In the genomic region with DNA sequence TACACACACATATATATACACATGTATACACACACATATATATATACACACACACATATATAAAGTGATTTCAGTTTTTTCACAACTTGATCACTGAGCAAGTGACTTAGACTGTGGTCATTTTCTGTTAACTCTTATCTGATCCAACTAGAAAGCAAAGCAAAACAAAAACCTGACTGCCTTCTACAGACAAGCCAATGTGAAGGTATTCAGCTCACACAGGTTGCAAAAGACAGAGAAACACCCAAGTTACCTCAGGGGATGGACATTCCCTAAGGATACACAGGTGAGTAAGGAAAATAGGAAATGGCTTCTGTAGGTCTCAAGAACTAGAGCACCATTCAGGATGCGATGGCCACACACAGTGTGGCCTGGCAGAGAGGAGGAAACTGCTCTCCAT, we compare ENCODE assay signal across 12 cellular contexts.
"Had no signal": no experiment of that assay in that cellular context is flagged by ENCODE, and none has a peak within 500 bp of the region (broad histone marks: within the 10 kb centered on the region; RNA-seq: fewer than 3 reads in every experiment).

No MANE protein-coding gene starts in this region.

- H3K9me3 Mint-ChIP-seq: activated CD4-positive, alpha-beta memory T cell treated with anti-CD3 and anti-CD28 coated beads for 36 hours; activated T-helper 17 cell treated with anti-CD3 and anti-CD28 coated beads, Interleukin-2, amount 50 U/mL, for 72 hours had no signal

- DNase-seq: activated CD4-positive, alpha-beta memory T cell treated with anti-CD3 and anti-CD28 coated beads for 36 hours; activated naive CD4-positive, alpha-beta T cell treated with anti-CD3 and anti-CD28 coated beads, Interleukin-2, amount 10 ng/mL, durations not matched to agents 7 days and 5 days; dorsolateral prefrontal cortex; esophagus squamous epithelium; foreskin fibroblast; left colon; ovary; stimulated activated CD4-positive, alpha-beta T cell treated with anti-CD3 and anti-CD28 coated beads, Interleukin-2, amount 100 ng/mL, for 48 hours; stimulated activated naive CD8-positive, alpha-beta T cell treated with anti-CD3 and anti-CD28 coated beads, Interleukin-15, Interleukin-2, amounts not matched to agents 100 U/mL and 50 U/mL, for 24 hours; testis had no signal

- H3K9me3 ChIP-seq: esophagus squamous epithelium, ovary, testis had no signal

- H3K4me3 ChIP-seq: dorsolateral prefrontal cortex, esophagus squamous epithelium, lung, ovary, testis had no signal

- H3K27me3 ChIP-seq: dorsolateral prefrontal cortex, esophagus squamous epithelium, ovary, testis had no signal

- H3K27ac ChIP-seq: dorsolateral prefrontal cortex, esophagus squamous epithelium, ovary, testis had no signal

- H3K36me3 ChIP-seq: esophagus squamous epithelium, ovary had no signal

- H3K4me3 Mint-ChIP-seq: activated CD4-positive, alpha-beta memory T cell treated with anti-CD3 and anti-CD28 coated beads for 36 hours; activated naive CD4-positive, alpha-beta T cell treated with anti-CD3 and anti-CD28 coated beads, Interleukin-2, amount 10 ng/mL, durations not matched to agents 7 days and 5 days; activated T-helper 17 cell treated with anti-CD3 and anti-CD28 coated beads, Interleukin-2, amount 50 U/mL, for 72 hours had no signal

- ATAC-seq: activated T-helper 17 cell treated with anti-CD3 and anti-CD28 coated beads, Interleukin-2, amount 50 U/mL, for 72 hours; left colon; stimulated activated naive CD8-positive, alpha-beta T cell treated with anti-CD3 and anti-CD28 coated beads, Interleukin-15, Interleukin-2, amounts not matched to agents 100 U/mL and 50 U/mL, for 24 hours had no signal

- H3K27me3 Mint-ChIP-seq: activated CD4-positive, alpha-beta memory T cell treated with anti-CD3 and anti-CD28 coated beads for 36 hours; activated T-helper 17 cell treated with anti-CD3 and anti-CD28 coated beads, Interleukin-2, amount 50 U/mL, for 72 hours had no signal

- H3K27ac Mint-ChIP-seq: activated CD4-positive, alpha-beta memory T cell treated with anti-CD3 and anti-CD28 coated beads for 36 hours; activated naive CD4-positive, alpha-beta T cell treated with anti-CD3 and anti-CD28 coated beads, Interleukin-2, amount 10 ng/mL, durations not matched to agents 7 days and 5 days had no signal
